In genomic region chr3:170056710-170057454, GRCh38 we compare ENCODE assay signal across 11 cellular contexts. TPM values are rescaled to one million over a fixed set of nuclear protein-coding genes. Genes with fewer than 3 reads are reported as not detected.
DNase-seq lines count a peak whose midpoint lies in the region; ATAC-seq and TF ChIP-seq lines count a peak whose summit lies in the region.
"Had no signal": no experiment of that assay in that cellular context is flagged by ENCODE, and none has a peak within 500 bp of the region (broad histone marks: within the 10 kb centered on the region; RNA-seq: fewer than 3 reads in every experiment).

No MANE protein-coding gene starts in this region.

- POLR2A ChIA-PET in activated CD4-positive, alpha-beta T cell treated with anti-CD3 and anti-CD28 coated beads for 36 hours (lab: Charles Lee), result no interaction called here

- DNase-seq in activated CD4-positive, alpha-beta T cell treated with anti-CD3 and anti-CD28 coated beads for 36 hours, result no peak
- no peak for DNase-seq in activated CD4-positive, alpha-beta T cell treated with anti-CD3 and anti-CD28 coated beads for 1 hour
- DNase-seq in progenitor cell of endocrine pancreas (ENCODE audit: low spot score, unreplicated experiment) (no peak), NOMO-1 (lab: John Stamatoyannopoulos, UW; ENCODE audit: unreplicated experiment in 2 of 2) (no peak), COLO829 (ENCODE audit: low spot score) (no peak), cortex of kidney (lab: John Stamatoyannopoulos, UW) (no peak)
- DNase-seq: 8988T; NCI-H1694; stimulated activated CD4-positive, alpha-beta T cell treated with anti-CD3 and anti-CD28 coated beads, Interleukin-4, amount 100 ng/mL, for 1 hour had no signal

- peak overlapping the region; percentile 58 for H3K27ac Mint-ChIP-seq in activated CD4-positive, alpha-beta T cell treated with anti-CD3 and anti-CD28 coated beads for 36 hours
- H3K27ac Mint-ChIP-seq in progenitor cell of endocrine pancreas, result peak overlapping the region; percentile 91

- no peak for TF ChIP-seq CTCF in progenitor cell of endocrine pancreas (IDR thresholded peaks at IDR 0.05; ENCODE audit: unreplicated experiment)

- peak; percentile 89 for ATAC-seq in activated CD4-positive, alpha-beta T cell treated with anti-CD3 and anti-CD28 coated beads for 36 hours
- ATAC-seq in HG02571 (IDR thresholded peaks at IDR 0.05; ENCODE audit: unreplicated experiment), result peak; percentile 87
- ATAC-seq in HG03571 (IDR thresholded peaks at IDR 0.05; ENCODE audit: unreplicated experiment), result peak; percentile 93

- H3K9me3 Mint-ChIP-seq in activated CD4-positive, alpha-beta T cell treated with anti-CD3 and anti-CD28 coated beads for 36 hours (ENCODE audit: low read depth), result no peaks in the 10 kb centered on the region
- peaks cover 6% of the 10 kb centered on the region for H3K9me3 Mint-ChIP-seq in progenitor cell of endocrine pancreas (ENCODE audit: low read depth)

- CTCF ChIA-PET in activated CD4-positive, alpha-beta T cell treated with anti-CD3 and anti-CD28 coated beads for 36 hours (lab: Charles Lee), result interaction anchor here (0.9 to 1.5 kb wide), 3 partner anchors 13 to 195 kb away, joined by 3 to 8 read pairs (median 4); no protein-coding TSS in a partner anchor

- H3K27me3 Mint-ChIP-seq in activated CD4-positive, alpha-beta T cell treated with anti-CD3 and anti-CD28 coated beads for 36 hours, result no peaks in the 10 kb centered on the region
- H3K27me3 Mint-ChIP-seq in progenitor cell of endocrine pancreas, result no peaks in the 10 kb centered on the region

- peak overlapping the region; percentile 17 for H3K4me3 Mint-ChIP-seq in activated CD4-positive, alpha-beta T cell treated with anti-CD3 and anti-CD28 coated beads for 36 hours
- H3K4me3 Mint-ChIP-seq in progenitor cell of endocrine pancreas (ENCODE audit: low read depth), result no peak overlapping the region

- H3K36me3 Mint-ChIP-seq in activated CD4-positive, alpha-beta T cell treated with anti-CD3 and anti-CD28 coated beads for 36 hours (ENCODE audit: low read depth), result no peaks in the 10 kb centered on the region
- H3K36me3 Mint-ChIP-seq in progenitor cell of endocrine pancreas (ENCODE audit: insufficient read depth), result peaks cover 10% of the 10 kb centered on the region

- intact Hi-C loops in activated CD4-positive, alpha-beta T cell treated with anti-CD3 and anti-CD28 coated beads for 36 hours (cut with DNase I, micrococcal nuclease), result loop anchor here (1.0 to 5.0 kb wide), 10 partner anchors 35 to 515 kb away; partner anchors contain the start of genes LRRC34 (in 1 of the 2), LRRIQ4 (in 1 of the 2) and TERC (in 1 of the 2)

- H3K4me1 Mint-ChIP-seq in activated CD4-positive, alpha-beta T cell treated with anti-CD3 and anti-CD28 coated beads for 36 hours, result peaks cover 41% of the 10 kb centered on the region
- peaks cover 39% of the 10 kb centered on the region for H3K4me1 Mint-ChIP-seq in progenitor cell of endocrine pancreas (ENCODE audit: low read depth)

RNA-seq across cellular contexts. Expression of gene GPR160, which starts 19.1 kb away (rescaled TPM):
- total RNA-seq in activated CD4-positive, alpha-beta T cell treated with anti-CD3 and anti-CD28 coated beads for 36 hours, result 10 to 100 TPM in 1 of 2 experiments, 1 to 10 TPM in 1; 9.4 to 11.1 TPM
- 33.7 and 44.3 TPM in 2 replicates for total RNA-seq in progenitor cell of endocrine pancreas
